ENCODE assay signal across 1 cellular context in the genomic region with DNA sequence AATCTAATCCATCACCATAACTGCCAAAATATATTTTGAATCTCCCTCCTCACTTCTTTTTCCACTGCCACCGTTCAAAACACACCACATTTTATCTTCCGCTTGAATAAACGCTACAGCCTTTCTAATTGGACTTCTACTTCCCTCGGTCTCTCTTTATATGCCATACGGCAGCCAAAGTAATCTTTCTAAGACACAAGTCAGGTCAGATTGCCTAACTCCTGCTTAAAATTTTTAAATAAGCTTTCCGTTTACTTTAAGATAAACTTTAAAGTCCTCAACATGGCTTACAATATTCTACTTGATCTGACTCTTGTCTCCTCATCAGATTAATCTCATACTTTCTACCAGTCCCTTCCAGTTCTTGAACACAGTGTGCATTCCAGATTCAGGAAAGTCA.
TF ChIP-seq lines count a peak whose summit lies in the region.

No MANE protein-coding gene starts in this region.

TF ChIP-seq in IMR-90, 13 proteins besides CTCF, POLR2A, EP300 and RAD21:
- TF ChIP-seq SMC3 (IDR thresholded peaks at IDR 0.05; ENCODE audit: low read depth, low read length) (no peak), BHLHE40 (IDR thresholded peaks at IDR 0.05; ENCODE audit: low read depth, low read length) (no peak), ELK1 (IDR thresholded peaks at IDR 0.05; ENCODE audit: borderline replicate concordance, low read depth, low read length) (no peak), RCOR1 (IDR thresholded peaks at IDR 0.05; ENCODE audit: insufficient replicate concordance, low read length) (no peak), MXI1 (IDR thresholded peaks at IDR 0.05; ENCODE audit: borderline replicate concordance, low read depth, low read length) (no peak), FOS (IDR thresholded peaks at IDR 0.05; ENCODE audit: low read depth, low read length) (no peak), MAFK (IDR thresholded peaks at IDR 0.05; ENCODE audit: low read depth, low read length) (no peak), RFX5 (IDR thresholded peaks at IDR 0.05; ENCODE audit: low read depth, low read length) (no peak), NFE2L2 (IDR thresholded peaks at IDR 0.05; ENCODE audit: low read depth, low read length) (no peak), CEBPB (IDR thresholded peaks at IDR 0.05; ENCODE audit: low read depth, low read length) (no peak), MAZ (IDR thresholded peaks at IDR 0.05; ENCODE audit: borderline replicate concordance, low read depth, low read length) (no peak), CHD1 (IDR thresholded peaks at IDR 0.05; ENCODE audit: low read depth, low read length) (no peak)
- TF ChIP-seq, protein P1, sequence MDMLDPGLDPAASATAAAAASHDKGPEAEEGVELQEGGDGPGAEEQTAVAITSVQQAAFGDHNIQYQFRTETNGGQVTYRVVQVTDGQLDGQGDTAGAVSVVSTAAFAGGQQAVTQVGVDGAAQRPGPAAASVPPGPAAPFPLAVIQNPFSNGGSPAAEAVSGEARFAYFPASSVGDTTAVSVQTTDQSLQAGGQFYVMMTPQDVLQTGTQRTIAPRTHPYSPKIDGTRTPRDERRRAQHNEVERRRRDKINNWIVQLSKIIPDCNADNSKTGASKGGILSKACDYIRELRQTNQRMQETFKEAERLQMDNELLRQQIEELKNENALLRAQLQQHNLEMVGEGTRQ (IDR thresholded peaks at IDR 0.05; ENCODE audit: low read depth, low read length) = no peak
TF ChIP-seq in IMR-90: peak in this region for 0.
